23 cellular contexts compared by ENCODE assay signal in the genomic region with DNA sequence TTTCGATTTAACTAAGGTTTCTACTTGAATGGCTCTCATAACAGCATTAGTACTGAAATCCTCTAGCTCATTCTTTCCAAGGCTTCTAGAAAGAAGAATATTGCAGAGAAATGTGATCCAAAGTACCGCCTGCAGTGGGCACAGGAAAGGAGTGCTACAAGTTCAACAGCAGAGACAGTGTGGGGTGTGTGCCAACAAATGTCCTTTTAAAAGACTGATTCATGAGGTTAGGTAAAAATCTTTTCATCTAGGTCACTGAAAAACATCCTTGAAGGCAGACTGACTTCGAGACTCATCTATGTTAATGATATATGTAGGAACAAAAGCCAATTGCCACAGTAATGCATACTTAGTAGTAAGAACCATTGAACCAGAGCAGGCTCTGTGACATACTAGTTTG.
DNase-seq lines count a peak whose midpoint lies in the region; TF ChIP-seq lines count a peak whose summit lies in the region.
"Had no signal": no experiment of that assay in that cellular context is flagged by ENCODE, and none has a peak within 500 bp of the region (broad histone marks: within the 10 kb centered on the region; RNA-seq: fewer than 3 reads in every experiment).

No MANE protein-coding gene starts in this region.

- DNase-seq in NCI-H69 (lab: John Stamatoyannopoulos, UW) (peak; percentile 15), astrocyte of the hippocampus (ENCODE audit: low read depth, low spot score) (peak; percentile 58), lung microvascular endothelial cell (ENCODE audit: low read depth in 2 of 2) (peak; percentile 11 to 17), tibial artery (no peak), NCI-H1417 (lab: John Stamatoyannopoulos, UW) (no peak), testis (no peak), KG1 (lab: John Stamatoyannopoulos, UW) (no peak)
- DNase-seq: activated B cell treated with CpG ODN at 0.5 μM for 24 hours; activated effector memory CD4-positive, alpha-beta T cell treated with anti-CD3 and anti-CD28 coated beads, Interleukin-2, amount 50 U/mL, for 16 hours; activated naive CD8-positive, alpha-beta T cell treated with anti-CD3 and anti-CD28 coated beads, Interleukin-2, amount 10 ng/mL, durations not matched to agents 7 days and 5 days; activated T-cell treated with anti-CD3 and anti-CD28 coated beads, Interleukin-2, amount 50 U/mL, for 24 hours; brain microvascular endothelial cell; CD8-positive, alpha-beta memory T cell; H9; Kasumi-1; left colon; NCI-H1694 treated with DMSO at 0.1 percent for 48 hours; NCI-H524 treated with DMSO at 0.1 percent for 48 hours; OCI-M1; ovary had no signal

- WGBS in testis, 2 donors, result 87 to 88% methylated on average over 3 of the region's 3 CpGs

- no peak overlapping the region for H3K4me3 ChIP-seq in tibial artery
- H3K4me3 ChIP-seq in testis, result no peak overlapping the region
- H3K4me3 ChIP-seq: ovary, SK-N-MC, smooth muscle cell, tibial nerve had no signal

- no peak for TF ChIP-seq CTCF in tibial artery (IDR thresholded peaks at IDR 0.05)
- no peak for TF ChIP-seq CTCF in testis (IDR thresholded peaks at IDR 0.05)

- H3K9me3 ChIP-seq in tibial artery (no peaks in the 10 kb centered on the region), testis (no peaks in the 10 kb centered on the region)
- H3K9me3 ChIP-seq: ovary, tibial nerve had no signal

- TF ChIP-seq POLR2A in testis (IDR thresholded peaks at IDR 0.05), result no peak

- H3K4me1 ChIP-seq in tibial artery, result peaks cover 0 to 37% (median 12%) of the 10 kb centered on the region in 4 donors
- no peaks in the 10 kb centered on the region for H3K4me1 ChIP-seq in testis

- peak overlapping the region; percentile 13 to 50 for H3K27ac ChIP-seq in tibial artery
- no peak overlapping the region for H3K27ac ChIP-seq in testis
- H3K27ac ChIP-seq: brain microvascular endothelial cell, ovary, SK-N-MC, tibial nerve had no signal

- H3K27me3 ChIP-seq in tibial artery, result no peaks in the 10 kb centered on the region
- H3K27me3 ChIP-seq in testis, result no peaks in the 10 kb centered on the region
- H3K27me3 ChIP-seq: brain microvascular endothelial cell, ovary, tibial nerve had no signal

- intact Hi-C loops in tibial artery (cut with DNase I; ENCODE audit: low total_unique reads), result no loop called here
- intact Hi-C loops in testis (cut with DNase I; ENCODE audit: low total_unique reads), result no loop called here

- no peaks in the 10 kb centered on the region for H3K36me3 ChIP-seq in tibial artery
- H3K36me3 ChIP-seq in testis (ENCODE audit: low read depth, missing control alignments), result no peaks in the 10 kb centered on the region
- H3K36me3 ChIP-seq: brain microvascular endothelial cell, ovary had no signal

Comparison
In these comparisons a context has a peak if more than half of its experiments do, and no peak if none do; other contexts are left out.
1. DNase-seq: peak in NCI-H69 (single experiment), astrocyte of the hippocampus (single experiment) and lung microvascular endothelial cell (2 of 2); none in tibial artery (0 of 2), NCI-H1417 (0 of 3), testis (single experiment) and KG1 (single experiment).
2. H3K27ac ChIP-seq: peak in tibial artery (2 of 2); none in testis (0 of 2).